13 cellular contexts compared by ENCODE assay signal in the genomic region with DNA sequence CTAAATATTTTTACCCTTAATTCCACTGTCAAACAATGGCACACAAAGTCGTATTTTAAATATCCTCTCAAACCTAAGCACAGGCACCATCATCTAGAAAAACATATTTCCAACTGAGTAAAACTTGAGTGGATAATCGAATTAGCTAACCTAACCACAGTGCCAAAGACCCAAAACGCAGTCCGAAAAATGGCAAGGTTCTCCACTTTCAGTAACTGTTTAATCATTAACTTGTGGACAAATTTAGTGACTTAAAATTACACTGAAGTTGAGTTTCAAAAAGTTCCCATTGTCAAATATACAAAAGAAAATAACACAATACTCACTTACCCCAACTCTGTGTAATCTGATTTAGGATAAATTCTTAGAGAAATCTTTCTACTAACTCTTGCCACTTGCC. TPM values are rescaled to one million over a fixed set of nuclear protein-coding genes. Genes with fewer than 3 reads are reported as not detected.
DNase-seq lines count a peak whose midpoint lies in the region; ATAC-seq and TF ChIP-seq lines count a peak whose summit lies in the region.
"Had no signal": no experiment of that assay in that cellular context is flagged by ENCODE, and none has a peak within 500 bp of the region (broad histone marks: within the 10 kb centered on the region; RNA-seq: fewer than 3 reads in every experiment).

No MANE protein-coding gene starts in this region.

- no peaks in the 10 kb centered on the region for H3K9me3 Mint-ChIP-seq in activated naive CD4-positive, alpha-beta T cell treated with anti-CD3 and anti-CD28 coated beads, Interleukin-2, amount 10 ng/mL, durations not matched to agents 7 days and 5 days

- no peaks in the 10 kb centered on the region for H3K27me3 ChIP-seq in right cardiac atrium (ENCODE audit: control insufficient read depth, insufficient read depth)
- no peaks in the 10 kb centered on the region for H3K27me3 ChIP-seq in skeletal muscle satellite cell (ENCODE audit: control insufficient read depth, insufficient read depth, low read length)
- H3K27me3 ChIP-seq in colonic mucosa, result no peaks in the 10 kb centered on the region

- DNase-seq in activated naive CD4-positive, alpha-beta T cell treated with anti-CD3 and anti-CD28 coated beads, Interleukin-2, amount 10 ng/mL, durations not matched to agents 7 days and 5 days, result no peak
- no peak for DNase-seq in activated naive CD4-positive, alpha-beta T cell treated with anti-CD3 and anti-CD28 coated beads, Interleukin-2, amount 50 U/mL, for 16 hours
- DNase-seq in T-helper 17 cell (no peak), right cardiac atrium (no peak), colonic mucosa (no peak), NCI-H748 treated with DMSO at 0.1 percent for 48 hours (lab: John Stamatoyannopoulos, UW) (no peak), DMS53 (lab: John Stamatoyannopoulos, UW) (no peak)
- DNase-seq: DMS153, IMR-90, mesendoderm, SW 1271 had no signal

- H3K4me1 Mint-ChIP-seq in activated naive CD4-positive, alpha-beta T cell treated with anti-CD3 and anti-CD28 coated beads, Interleukin-2, amount 10 ng/mL, durations not matched to agents 7 days and 5 days, result peaks cover 66% of the 10 kb centered on the region
- H3K4me1 Mint-ChIP-seq in T-helper 17 cell, result peaks cover 29% of the 10 kb centered on the region

- CTCF ChIA-PET in activated naive CD4-positive, alpha-beta T cell treated with anti-CD3 and anti-CD28 coated beads, Interleukin-2, amount 10 ng/mL, durations not matched to agents 7 days and 5 days (lab: Charles Lee), result interaction anchor here (1.2 to 2.0 kb wide), 2 partner anchors 12 to 72 kb away, joined by 3 to 9 read pairs; no protein-coding TSS in a partner anchor

- 35% methylated on average over 4 of the region's 4 CpGs for WGBS in right cardiac atrium

- peaks cover 2% of the 10 kb centered on the region for H3K9me3 ChIP-seq in T-helper 17 cell (ENCODE audit: control insufficient read depth, low read length, poor library complexity, severe bottlenecking)
- no peaks in the 10 kb centered on the region for H3K9me3 ChIP-seq in right cardiac atrium (ENCODE audit: control insufficient read depth, low read length)
- H3K9me3 ChIP-seq in skeletal muscle satellite cell (replicated peaks; ENCODE audit: low read length), result no peaks in the 10 kb centered on the region
- no peaks in the 10 kb centered on the region for H3K9me3 ChIP-seq in colonic mucosa

- peak overlapping the region; percentile 7 for H3K4me2 ChIP-seq in skeletal muscle satellite cell (ENCODE audit: low read length)

- peaks cover 57% of the 10 kb centered on the region for H3K36me3 Mint-ChIP-seq in activated naive CD4-positive, alpha-beta T cell treated with anti-CD3 and anti-CD28 coated beads, Interleukin-2, amount 10 ng/mL, durations not matched to agents 7 days and 5 days
- peaks cover 5% of the 10 kb centered on the region for H3K36me3 Mint-ChIP-seq in T-helper 17 cell (ENCODE audit: low read depth)

- peak overlapping the region; percentile 38 for H3K4me3 ChIP-seq in right cardiac atrium (ENCODE audit: low read length)
- no peak overlapping the region for H3K4me3 ChIP-seq in skeletal muscle satellite cell (ENCODE audit: low read length)
- no peak overlapping the region for H3K4me3 ChIP-seq in colonic mucosa
- H3K4me3 ChIP-seq: skin epidermis had no signal

- H3K9ac ChIP-seq in skeletal muscle satellite cell (ENCODE audit: low read depth, low read length), result peak overlapping the region; percentile 10
- no peak overlapping the region for H3K9ac ChIP-seq in colonic mucosa (ENCODE audit: low read depth in 2 of 2, low read length in 2 of 2)

- ATAC-seq in T-helper 17 cell, result no peak
- no peak for ATAC-seq in right cardiac atrium

- intact Hi-C loops in right cardiac atrium (cut with DNase I) (loop anchor here in 1 of 4 donors (5.0 kb wide), 1 partner anchor 74 kb away; the partner anchor contains the start of gene COPG1), colonic mucosa (cut with DNase I) (no loop called here)

- H3K36me3 ChIP-seq in skeletal muscle satellite cell (ENCODE audit: insufficient read depth, low read length) (peaks cover 57% of the 10 kb centered on the region), colonic mucosa (peaks cover 8% of the 10 kb centered on the region)

- H3K4me3 Mint-ChIP-seq in activated naive CD4-positive, alpha-beta T cell treated with anti-CD3 and anti-CD28 coated beads, Interleukin-2, amount 10 ng/mL, durations not matched to agents 7 days and 5 days, result no peak overlapping the region
- no peak overlapping the region for H3K4me3 Mint-ChIP-seq in T-helper 17 cell

- H3K27ac Mint-ChIP-seq in activated naive CD4-positive, alpha-beta T cell treated with anti-CD3 and anti-CD28 coated beads, Interleukin-2, amount 10 ng/mL, durations not matched to agents 7 days and 5 days, result peak overlapping the region; percentile 58
- peak overlapping the region; percentile 97 for H3K27ac Mint-ChIP-seq in T-helper 17 cell

- peaks cover 7% of the 10 kb centered on the region for H3K4me1 ChIP-seq in right cardiac atrium (ENCODE audit: control insufficient read depth, insufficient read depth, low read length)
- H3K4me1 ChIP-seq in skeletal muscle satellite cell (ENCODE audit: control insufficient read depth, insufficient read depth, low read length), result peaks cover 24% of the 10 kb centered on the region
- no peaks in the 10 kb centered on the region for H3K4me1 ChIP-seq in colonic mucosa

- H3K27ac ChIP-seq in right cardiac atrium (ENCODE audit: low read length) (no peak overlapping the region), colonic mucosa (no peak overlapping the region)
- H3K27ac ChIP-seq: skin epidermis had no signal

- H3K27me3 Mint-ChIP-seq in activated naive CD4-positive, alpha-beta T cell treated with anti-CD3 and anti-CD28 coated beads, Interleukin-2, amount 10 ng/mL, durations not matched to agents 7 days and 5 days, result no peaks in the 10 kb centered on the region
- no peaks in the 10 kb centered on the region for H3K27me3 Mint-ChIP-seq in T-helper 17 cell

- TF ChIP-seq CTCF in colonic mucosa (IDR thresholded peaks at IDR 0.05), result no peak

RNA-seq across cellular contexts. Expression of gene CNBP, which starts 10.0 kb away (rescaled TPM):
- total RNA-seq in T-helper 17 cell, result 100 to 1,000 TPM; 253 to 276 TPM
- total RNA-seq in right cardiac atrium, result 100 to 1,000 TPM; 368 to 537 (median 429) TPM
- polyA plus RNA-seq in right cardiac atrium, result 453 TPM
- total RNA-seq in skeletal muscle satellite cell (2012; rRNA removed), result 232 and 240 TPM in 2 replicates
- total RNA-seq in colonic mucosa, result 100 to 1,000 TPM; 204 to 279 TPM

RNA-seq across cellular contexts. Expression of gene ISY1, which starts 12.9 kb away (rescaled TPM):
- total RNA-seq in T-helper 17 cell (10 to 100 TPM; 39.0 TPM), right cardiac atrium (10 to 100 TPM; 22.7 to 30.6 (median 27.3) TPM), colonic mucosa (10 to 100 TPM; 32.8 to 36.9 TPM)
- polyA plus RNA-seq in right cardiac atrium, result 17.4 TPM
- total RNA-seq in skeletal muscle satellite cell (2012; rRNA removed), result 16.6 and 21.0 TPM in 2 replicates

RNA-seq across cellular contexts. Expression of gene RAB43, which starts 52.1 kb away (rescaled TPM):
- total RNA-seq in T-helper 17 cell (10 to 100 TPM; 33.7 to 37.8 TPM), right cardiac atrium (1 to 10 TPM; 6.2 to 8.7 (median 7.4) TPM), colonic mucosa (10 to 100 TPM; 33.3 to 42.6 TPM)
- 4.7 TPM for polyA plus RNA-seq in right cardiac atrium
- total RNA-seq in skeletal muscle satellite cell (2012; rRNA removed), result 9.2 and 10.4 TPM in 2 replicates
